ENCODE assay signal across 1 cellular context in genomic region chr3:193598202-193598601, GRCh38.
TF ChIP-seq lines count a peak whose summit lies in the region.

No MANE protein-coding gene starts in this region.

TF ChIP-seq in K562, 482 proteins besides CTCF, POLR2A, EP300 and RAD21 (continued from another document and continues in another):
- TF ChIP-seq ATF2 (CRISPR knock-in tag; IDR thresholded peaks at IDR 0.05) (no peak), ZBED1 (IDR thresholded peaks at IDR 0.05) (no peak), PHB (CRISPR knock-in tag; IDR thresholded peaks at IDR 0.05) (no peak), STAT6 (CRISPR knock-in tag; IDR thresholded peaks at IDR 0.05) (no peak), GABPA (tag; conservative IDR thresholded peaks at IDR 0.05; ENCODE audit: low read depth) (no peak), ZFX (CRISPR knock-in tag; IDR thresholded peaks at IDR 0.05) (no peak), NR2C1 (IDR thresholded peaks at IDR 0.05) (peak; percentile 48; the same call in 1 of the 2 replicates), NR2C1 (tag; IDR thresholded peaks at IDR 0.05) (peak; percentile 81), ZBTB5 (IDR thresholded peaks at IDR 0.05) (no peak), CBFA2T3 (IDR thresholded peaks at IDR 0.05) (peak; percentile 25), PKNOX1 (IDR thresholded peaks at IDR 0.05) (peak; percentile 53), RNF2 (IDR thresholded peaks at IDR 0.05) (0 out of 2 replicates have a peak, but pooled peaks have one; percentile 18), YY1 (IDR thresholded peaks at IDR 0.05; ENCODE audit: borderline replicate concordance in 1 of 3, control insufficient read depth in 1 of 3, extremely low read depth in 1 of 3, insufficient read depth in 3 of 3, insufficient read length in 1 of 3, insufficient replicate concordance in 2 of 3, low read depth in 1 of 3, low read length in 2 of 3) (no peak), ZNF253 (CRISPR knock-in tag; conservative IDR thresholded peaks at IDR 0.05) (no peak), RBM25 (IDR thresholded peaks at IDR 0.05; ENCODE audit: low read depth, low read length, severe bottlenecking) (no peak), ID3 (CRISPR knock-in tag; IDR thresholded peaks at IDR 0.05) (no peak), ID3 (tag; IDR thresholded peaks at IDR 0.05) (no peak), PCBP1 (IDR thresholded peaks at IDR 0.05; ENCODE audit: low read depth, low read length, poor library complexity, severe bottlenecking) (no peak), ZMIZ1 (IDR thresholded peaks at IDR 0.05; ENCODE audit: low read depth in 2 of 2, low read length in 2 of 2) (no peak), ZFP1 (CRISPR knock-in tag; IDR thresholded peaks at IDR 0.05) (no peak), CSDE1 (IDR thresholded peaks at IDR 0.05) (no peak), ZNF280B (CRISPR knock-in tag; IDR thresholded peaks at IDR 0.05) (no peak), BRCA1 (IDR thresholded peaks at IDR 0.05) (no peak), BRCA1 (CRISPR knock-in tag; IDR thresholded peaks at IDR 0.05) (no peak), ZHX1 (conservative IDR thresholded peaks at IDR 0.05; ENCODE audit: low read length) (no peak), ARID3B (CRISPR knock-in tag; IDR thresholded peaks at IDR 0.05; ENCODE audit: borderline replicate concordance) (no peak), CREB3 (tag; conservative IDR thresholded peaks at IDR 0.05; ENCODE audit: low read depth) (no peak), KAT8 (IDR thresholded peaks at IDR 0.05; ENCODE audit: low read depth) (no peak), MXD1 (CRISPR knock-in tag; IDR thresholded peaks at IDR 0.05; ENCODE audit: borderline replicate concordance, poor library complexity, severe bottlenecking) (no peak), ZNF121 (CRISPR knock-in tag; conservative IDR thresholded peaks at IDR 0.05) (no peak), ZNF589 (CRISPR knock-in tag; IDR thresholded peaks at IDR 0.05; ENCODE audit: low read depth) (no peak), SIRT6 (IDR thresholded peaks at IDR 0.05; ENCODE audit: low read depth, low read length) (no peak), PTTG1 (tag; IDR thresholded peaks at IDR 0.05; ENCODE audit: low read depth) (no peak), BRD4 (IDR thresholded peaks at IDR 0.05) (no peak), CHD4 (IDR thresholded peaks at IDR 0.05; ENCODE audit: insufficient read depth, insufficient replicate concordance, low read depth, low read length, poor library complexity, severe bottlenecking) (no peak), FOXO4 (CRISPR knock-in tag; IDR thresholded peaks at IDR 0.05) (no peak), ZNF696 (CRISPR knock-in tag; conservative IDR thresholded peaks at IDR 0.05) (no peak), CHD2 (IDR thresholded peaks at IDR 0.05; ENCODE audit: low read depth, low read length) (no peak), USF2 (CRISPR knock-in tag; IDR thresholded peaks at IDR 0.05) (no peak)
